ENCODE assay signal across 29 cellular contexts in the genomic region with DNA sequence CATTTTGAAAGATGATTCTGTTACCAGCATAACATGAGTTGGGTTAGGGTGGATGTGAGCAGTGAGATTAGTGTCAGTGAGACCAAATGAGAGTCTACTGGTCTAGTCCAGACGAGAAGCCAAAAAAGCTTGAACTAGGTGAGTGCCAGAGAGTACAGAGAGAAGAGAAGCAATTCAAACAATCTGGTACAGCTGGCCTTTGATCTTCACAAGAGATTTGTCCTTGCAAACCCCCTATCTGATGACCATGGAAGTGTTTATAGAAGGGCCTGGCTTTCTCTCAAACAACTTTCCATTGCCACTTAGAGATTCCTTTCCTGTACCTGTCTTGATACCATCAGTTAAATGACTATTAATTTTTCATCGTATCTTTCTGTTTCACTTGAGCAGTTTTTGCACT.
"Had no signal": no experiment of that assay in that cellular context is flagged by ENCODE, and none has a peak within 500 bp of the region (broad histone marks: within the 10 kb centered on the region; RNA-seq: fewer than 3 reads in every experiment).

No MANE protein-coding gene starts in this region.

- H3K27me3 Mint-ChIP-seq: progenitor cell of endocrine pancreas; stimulated activated memory B cell treated with anti-CD40 and anti-IgM and Interleukin-4, amounts not matched to agents 10 μg/mL and 1 μg/mL and 100 μg/mL, for 72 hours; stimulated activated naive CD8-positive, alpha-beta T cell treated with anti-CD3 and anti-CD28 coated beads, Interleukin-15, amount 100 ng/mL, for 72 hours; type B pancreatic cell had no signal

- H3K4me2 ChIP-seq: neural progenitor cell had no signal

- H3K27me3 ChIP-seq: neural progenitor cell, ovary, right lobe of liver, sigmoid colon, suprapubic skin, testis, tibial artery, transverse colon, upper lobe of right lung, uterus had no signal

- H3K79me2 ChIP-seq: parathyroid adenoma had no signal

- H3K4me3 ChIP-seq: neural progenitor cell, ovary, psoas muscle, right lobe of liver, sigmoid colon, suprapubic skin, testis, tibial artery, transverse colon, upper lobe of right lung, uterus had no signal

- H3K36me3 ChIP-seq: neural progenitor cell, ovary, right lobe of liver, sigmoid colon, suprapubic skin, transverse colon, upper lobe of right lung, uterus had no signal

- H3K4me1 ChIP-seq: neural progenitor cell, parathyroid adenoma, right lobe of liver, suprapubic skin, testis, tibial artery, transverse colon, upper lobe of right lung, uterus had no signal

- ATAC-seq: natural killer cell; psoas muscle; right cardiac atrium; stimulated activated memory B cell treated with anti-CD40 and anti-IgM and Interleukin-4, amounts not matched to agents 10 μg/mL and 1 μg/mL and 100 μg/mL, for 72 hours; stimulated activated naive CD8-positive, alpha-beta T cell treated with anti-CD3 and anti-CD28 coated beads, Interleukin-15, Interleukin-2, amounts not matched to agents 100 U/mL and 50 U/mL, for 24 hours; upper lobe of right lung had no signal

- H3K9ac ChIP-seq: neural progenitor cell, parathyroid adenoma had no signal

- H3K36me3 Mint-ChIP-seq: natural killer cell; neural progenitor cell; stimulated activated memory B cell treated with anti-CD40 and anti-IgM and Interleukin-4, amounts not matched to agents 10 μg/mL and 1 μg/mL and 100 μg/mL, for 72 hours; type B pancreatic cell had no signal

- H3K4me3 Mint-ChIP-seq: natural killer cell; nephron; neural progenitor cell; stimulated activated memory B cell treated with anti-CD40 and anti-IgM and Interleukin-4, amounts not matched to agents 10 μg/mL and 1 μg/mL and 100 μg/mL, for 72 hours; stimulated activated naive CD8-positive, alpha-beta T cell treated with anti-CD3 and anti-CD28 coated beads, Interleukin-15, amount 100 ng/mL, for 72 hours; type B pancreatic cell had no signal

- H3K4me1 Mint-ChIP-seq: natural killer cell; stimulated activated memory B cell treated with anti-CD40 and anti-IgM and Interleukin-4, amounts not matched to agents 10 μg/mL and 1 μg/mL and 100 μg/mL, for 72 hours; stimulated activated naive CD8-positive, alpha-beta T cell treated with anti-CD3 and anti-CD28 coated beads, Interleukin-15, amount 100 ng/mL, for 72 hours had no signal

- DNase-seq: natural killer cell; occipital lobe; ovary; posterior cingulate gyrus; psoas muscle; right cardiac atrium; right lobe of liver; sigmoid colon; small intestine; stimulated activated CD4-positive, alpha-beta T cell treated with anti-CD3 and anti-CD28 coated beads, Interleukin-15, amount 100 ng/mL, for 24 hours; stimulated activated CD4-positive, alpha-beta T cell treated with anti-CD3 and anti-CD28 coated beads, Interleukin-4, amount 100 ng/mL, for 1 hour; stimulated activated CD4-positive, alpha-beta T cell treated with anti-CD3 and anti-CD28 coated beads, Interleukin-4, amount 100 ng/mL, for 4 hours; stimulated activated CD8-positive, alpha-beta memory T cell treated with anti-CD3 and anti-CD28 coated beads, Interleukin-4, amount 100 ng/mL, for 48 hours; stimulated activated naive CD4-positive, alpha-beta T cell; stimulated activated naive CD8-positive, alpha-beta T cell treated with anti-CD3 and anti-CD28 coated beads, Interleukin-15, amount 100 ng/mL, for 72 hours; stimulated activated naive CD8-positive, alpha-beta T cell treated with anti-CD3 and anti-CD28 coated beads, Interleukin-15, Interleukin-2, amounts not matched to agents 100 U/mL and 50 U/mL, for 24 hours; substantia nigra; testis; tibial artery; transverse colon; upper lobe of right lung; uterus had no signal

- H3K9me3 ChIP-seq: ovary, psoas muscle, right lobe of liver, sigmoid colon, suprapubic skin, testis, tibial artery, transverse colon, upper lobe of right lung, uterus had no signal

- FAIRE-seq: small intestine had no signal

- H3K27ac Mint-ChIP-seq: natural killer cell; nephron; neural progenitor cell; progenitor cell of endocrine pancreas; stimulated activated memory B cell treated with anti-CD40 and anti-IgM and Interleukin-4, amounts not matched to agents 10 μg/mL and 1 μg/mL and 100 μg/mL, for 72 hours; type B pancreatic cell had no signal

- H3K9me3 Mint-ChIP-seq: natural killer cell; nephron; neural progenitor cell; stimulated activated memory B cell treated with anti-CD40 and anti-IgM and Interleukin-4, amounts not matched to agents 10 μg/mL and 1 μg/mL and 100 μg/mL, for 72 hours; stimulated activated naive CD8-positive, alpha-beta T cell treated with anti-CD3 and anti-CD28 coated beads, Interleukin-15, amount 100 ng/mL, for 72 hours; type B pancreatic cell had no signal

- H3K27ac ChIP-seq: neural progenitor cell, ovary, parathyroid adenoma, psoas muscle, right lobe of liver, sigmoid colon, suprapubic skin, testis, tibial artery, transverse colon, upper lobe of right lung, uterus had no signal

- H2AFZ ChIP-seq: neural progenitor cell, parathyroid adenoma had no signal
